Comparison of ENCODE assay signal across 12 cellular contexts in the genomic region with DNA sequence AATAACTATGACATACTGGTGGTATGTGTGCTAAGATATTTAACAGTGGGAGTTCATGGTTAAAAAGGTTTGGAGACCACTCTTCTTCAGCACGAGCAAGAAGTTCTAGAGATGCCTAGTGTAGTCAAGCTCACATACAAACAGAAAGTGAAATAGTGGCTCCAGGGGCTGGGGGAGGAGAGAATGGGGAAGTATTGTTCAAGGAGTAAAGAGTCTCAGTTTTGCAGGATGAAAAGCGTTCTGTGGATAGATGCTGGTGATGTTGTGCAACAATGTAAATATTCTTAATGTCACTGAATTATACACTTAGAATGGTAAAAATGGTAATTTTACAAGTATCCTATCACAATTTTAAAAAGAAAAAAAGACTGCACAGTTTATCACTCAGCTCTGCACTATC. TPM values are rescaled to one million over a fixed set of nuclear protein-coding genes. Genes with fewer than 3 reads are reported as not detected.
DNase-seq lines count a peak whose midpoint lies in the region; ATAC-seq lines count a peak whose summit lies in the region.
"Had no signal": no experiment of that assay in that cellular context is flagged by ENCODE, and none has a peak within 500 bp of the region (broad histone marks: within the 10 kb centered on the region; RNA-seq: fewer than 3 reads in every experiment).

No MANE protein-coding gene starts in this region.

- H3K9me3 Mint-ChIP-seq in activated T-cell treated with anti-CD3 and anti-CD28 coated beads, Interleukin-2, amount 50 U/mL, for 4 hours: no peaks in the 10 kb centered on the region
- H3K9me3 Mint-ChIP-seq: T-cell had no signal

- DNase-seq in SKM-1 (lab: John Stamatoyannopoulos, UW; ENCODE audit: unreplicated experiment) (peak; percentile 42), lung microvascular endothelial cell (ENCODE audit: low read depth in 2 of 2) (peak; percentile 39 to 64), NCI-H524 treated with DMSO at 0.1 percent for 48 hours (lab: John Stamatoyannopoulos, UW) (no peak), cerebellum (ENCODE audit: low spot score) (no peak), D341Med (ENCODE audit: low spot score) (no peak)
- no peak for DNase-seq in activated T-cell treated with anti-CD3 and anti-CD28 coated beads, Interleukin-2, amount 50 U/mL, for 4 hours
- DNase-seq: activated T-cell treated with anti-CD3 and anti-CD28 coated beads for 4 hours, esophagus squamous epithelium, T-cell, uterus had no signal

- ATAC-seq in GM18520 (IDR thresholded peaks at IDR 0.05; ENCODE audit: unreplicated experiment): peak; percentile 46
- peak; percentile 56 for ATAC-seq in HG02852 (IDR thresholded peaks at IDR 0.05; ENCODE audit: unreplicated experiment)
- ATAC-seq in activated T-cell treated with anti-CD3 and anti-CD28 coated beads, Interleukin-2, amount 50 U/mL, for 4 hours: no peak
- ATAC-seq: T-cell had no signal

- no peaks in the 10 kb centered on the region for H3K36me3 Mint-ChIP-seq in activated T-cell treated with anti-CD3 and anti-CD28 coated beads, Interleukin-2, amount 50 U/mL, for 4 hours (ENCODE audit: insufficient read depth)
- H3K36me3 Mint-ChIP-seq: T-cell had no signal

- H3K4me1 Mint-ChIP-seq in activated T-cell treated with anti-CD3 and anti-CD28 coated beads, Interleukin-2, amount 50 U/mL, for 4 hours (ENCODE audit: low read depth): peaks cover 6% of the 10 kb centered on the region

- no peak overlapping the region for H3K4me3 Mint-ChIP-seq in activated T-cell treated with anti-CD3 and anti-CD28 coated beads, Interleukin-2, amount 50 U/mL, for 4 hours
- H3K4me3 Mint-ChIP-seq: T-cell had no signal

- H3K27me3 Mint-ChIP-seq in activated T-cell treated with anti-CD3 and anti-CD28 coated beads, Interleukin-2, amount 50 U/mL, for 4 hours (ENCODE audit: low read depth): peaks cover 3% of the 10 kb centered on the region

RNA-seq across cellular contexts. Expression of a gene that starts 29.0 kb away (rescaled TPM):
- total RNA-seq in lung microvascular endothelial cell (119 and 128 TPM in 2 replicates), cerebellum (13.0 TPM)
- 10 to 100 TPM in 1 of 3 donors, 1 to 10 TPM in 2; 7.0 to 15.5 (median 7.0) TPM for total RNA-seq in activated T-cell treated with anti-CD3 and anti-CD28 coated beads, Interleukin-2, amount 50 U/mL, for 4 hours

Comparison
In these comparisons a context has a peak if more than half of its experiments do, and no peak if none do; other contexts are left out.
1. ATAC-seq: peak in GM18520 (single experiment) and HG02852 (single experiment); none in activated T-cell treated with anti-CD3 and anti-CD28 coated beads, Interleukin-2, amount 50 U/mL, for 4 hours (0 of 2).
2. DNase-seq: peak in SKM-1 (single experiment) and lung microvascular endothelial cell (2 of 2); none in activated T-cell treated with anti-CD3 and anti-CD28 coated beads, Interleukin-2, amount 50 U/mL, for 4 hours (single experiment), NCI-H524 treated with DMSO at 0.1 percent for 48 hours (single experiment), cerebellum (single experiment) and D341Med (single experiment).